In the genomic region with DNA sequence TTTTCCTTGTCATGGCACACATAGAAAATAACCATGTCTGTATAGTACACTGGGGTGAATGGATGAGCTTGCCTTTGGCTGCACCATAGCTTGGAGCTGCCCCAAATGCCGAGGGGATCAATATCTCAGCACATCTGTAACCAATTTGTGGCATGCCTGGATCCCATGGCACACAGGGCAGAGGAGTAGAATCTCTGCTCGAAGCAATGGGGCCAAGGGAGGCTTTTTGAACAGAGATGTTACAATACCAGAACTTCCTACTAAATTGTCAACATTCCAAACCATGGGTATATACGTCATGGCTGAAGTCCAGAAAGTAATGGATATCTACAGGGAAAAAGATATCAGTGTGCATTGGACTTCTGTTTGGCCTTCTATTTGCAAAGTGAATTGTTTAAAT, we compare ENCODE assay signal across 18 cellular contexts. TPM values are rescaled to one million over a fixed set of nuclear protein-coding genes. Genes with fewer than 3 reads are reported as not detected.
"Had no signal": no experiment of that assay in that cellular context is flagged by ENCODE, and none has a peak within 500 bp of the region (broad histone marks: within the 10 kb centered on the region; RNA-seq: fewer than 3 reads in every experiment).

No MANE protein-coding gene starts in this region.

- H3K27ac ChIP-seq: gastrocnemius medialis, heart right ventricle, ovary had no signal

- H3K36me3 Mint-ChIP-seq: natural killer cell, type B pancreatic cell had no signal

- H3K36me3 ChIP-seq: gastrocnemius medialis, heart right ventricle, ovary had no signal

- H3K27me3 ChIP-seq: gastrocnemius medialis, ovary had no signal

- H3K27ac Mint-ChIP-seq: dendritic cell treated with granulocyte-macrophage colony-stimulating factor and Interleukin-4, amounts not matched to agents 40 ng/mL and 50 ng/mL, for 4 days; effector memory CD8-positive, alpha-beta T cell; natural killer cell; type B pancreatic cell had no signal

- H3K4me1 Mint-ChIP-seq: neural crest cell had no signal

- H3K4me3 Mint-ChIP-seq: dendritic cell treated with granulocyte-macrophage colony-stimulating factor and Interleukin-4, amounts not matched to agents 40 ng/mL and 50 ng/mL, for 4 days; effector memory CD8-positive, alpha-beta T cell; natural killer cell; neural crest cell; type B pancreatic cell had no signal

- H3K4me1 ChIP-seq: gastrocnemius medialis, heart right ventricle had no signal

- H3K9me3 Mint-ChIP-seq: dendritic cell treated with granulocyte-macrophage colony-stimulating factor and Interleukin-4, amounts not matched to agents 40 ng/mL and 50 ng/mL, for 4 days; effector memory CD8-positive, alpha-beta T cell; type B pancreatic cell had no signal

- DNase-seq: effector memory CD8-positive, alpha-beta T cell; gastrocnemius medialis; heart right ventricle; hypothalamus; mammary epithelial cell; natural killer cell; ovary; right cardiac atrium; small intestine; stimulated activated CD4-positive, alpha-beta T cell treated with anti-CD3 and anti-CD28 coated beads, Interleukin-2, amount 100 ng/mL, for 48 hours; stimulated activated naive CD4-positive, alpha-beta T cell treated with Interleukin-2 at 50 U/mL for 16 hours had no signal

- H3K27me3 Mint-ChIP-seq: dendritic cell treated with granulocyte-macrophage colony-stimulating factor and Interleukin-4, amounts not matched to agents 40 ng/mL and 50 ng/mL, for 4 days; effector memory CD8-positive, alpha-beta T cell; progenitor cell of endocrine pancreas had no signal

- H3K9me3 ChIP-seq: gastrocnemius medialis, ovary had no signal

- H3K4me3 ChIP-seq: gastrocnemius medialis, heart right ventricle, ovary had no signal

RNA-seq across cellular contexts. Expression of gene ESM1, which starts 39.1 kb away (rescaled TPM):
- total RNA-seq: left lobe of liver, lower leg skin, myocyte, neural crest cell, progenitor cell of endocrine pancreas had no signal
